ENCODE assay signal across 11 cellular contexts in the genomic region with DNA sequence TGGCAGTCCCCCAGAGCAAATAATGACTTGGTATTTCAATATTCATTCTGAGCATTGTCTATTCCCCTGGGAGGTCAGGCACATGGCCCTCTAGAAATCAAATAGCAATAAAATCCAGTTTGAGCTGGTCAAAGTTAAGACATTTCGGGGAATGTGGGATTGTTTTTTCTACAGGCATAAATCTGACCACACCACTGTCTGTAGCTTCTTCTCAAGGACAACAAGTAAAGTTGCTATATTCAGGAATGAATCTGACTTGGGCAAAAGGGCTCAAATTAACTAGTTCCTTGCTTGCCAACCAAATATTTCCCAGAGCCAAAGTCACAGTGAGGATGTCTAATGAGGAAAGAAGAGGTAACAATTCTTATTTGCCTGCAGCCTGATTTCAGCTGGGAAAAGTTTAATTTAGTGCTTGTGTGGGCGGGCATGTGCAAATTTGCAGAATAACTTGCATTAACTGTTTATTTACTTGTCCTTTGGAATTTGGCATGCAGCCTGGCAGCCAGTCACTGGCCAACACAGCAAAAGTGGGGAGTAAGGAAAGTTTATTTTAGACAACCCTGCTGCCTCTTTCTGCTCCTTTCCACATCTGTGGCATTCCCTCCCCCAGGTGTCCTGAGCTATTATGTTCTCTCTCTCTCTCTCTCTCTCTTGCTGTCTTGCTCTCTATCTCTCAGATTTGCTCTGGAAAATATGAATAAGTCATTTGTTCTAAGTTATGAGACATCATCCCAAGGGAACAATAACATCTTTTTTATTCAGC. TPM values are rescaled to one million over a fixed set of nuclear protein-coding genes. Genes with fewer than 3 reads are reported as not detected.
DNase-seq lines count a peak whose midpoint lies in the region; FAIRE-seq and TF ChIP-seq lines count a peak whose summit lies in the region.
"Had no signal": no experiment of that assay in that cellular context is flagged by ENCODE, and none has a peak within 500 bp of the region (broad histone marks: within the 10 kb centered on the region; RNA-seq: fewer than 3 reads in every experiment).

No MANE protein-coding gene starts in this region.

- H3K27me3 ChIP-seq in adipocyte (replicated peaks; ENCODE audit: control insufficient read depth, insufficient read depth, low read length), result no peaks in the 10 kb centered on the region

- H3K27ac ChIP-seq in kidney (ENCODE audit: low read depth in 2 of 2, low read length in 2 of 2), result peak overlapping the region in 1 of 2 donors; percentile 23

- intact Hi-C loops in kidney (cut with DNase I), result no loop called here

- peak; percentile 31 for DNase-seq in DMS 273 (lab: John Stamatoyannopoulos, UW; ENCODE audit: unreplicated experiment)
- DNase-seq in DMS 273 treated with DMSO at 0.1 percent for 48 hours (lab: John Stamatoyannopoulos, UW), result no peak
- DNase-seq in adipocyte (ENCODE audit: low read depth), result peak; percentile 75
- peak; percentile 81 for DNase-seq in kidney
- DNase-seq in ureter (ENCODE audit: low spot score), result peak; percentile 66
- no peak for DNase-seq in NCI-H2196 treated with DMSO at 0.1 percent for 48 hours (lab: John Stamatoyannopoulos, UW; ENCODE audit: unreplicated experiment)
- no peak for DNase-seq in SK-N-DZ (ENCODE audit: low spot score)
- no peak for DNase-seq in HuH-7.5 (ENCODE audit: low spot score)
- DNase-seq: SIG-M5 had no signal

- H3K36me3 ChIP-seq in adipocyte (ENCODE audit: control insufficient read depth, insufficient read depth, low read length, severe bottlenecking) (no peaks in the 10 kb centered on the region), kidney (ENCODE audit: control insufficient read depth in 1 of 2, insufficient read depth in 2 of 2, low read length in 2 of 2) (no peaks in the 10 kb centered on the region)

- H3K4me1 ChIP-seq in adipocyte (ENCODE audit: control insufficient read depth, insufficient read depth, low read length) (peaks cover 48% of the 10 kb centered on the region), kidney (ENCODE audit: control insufficient read depth in 1 of 2, insufficient read depth in 1 of 2, low read depth in 1 of 2, low read length in 2 of 2) (no peaks in the 10 kb centered on the region)

- no peaks in the 10 kb centered on the region for H3K9me3 ChIP-seq in adipocyte (ENCODE audit: control insufficient read depth, low read length)
- no peaks in the 10 kb centered on the region for H3K9me3 ChIP-seq in kidney (ENCODE audit: control insufficient read depth in 1 of 2, low read length in 2 of 2)

- FAIRE-seq in kidney (lab: Jason Lieb, UNC), result no peak

- H3K9ac ChIP-seq in adipocyte (ENCODE audit: low read length) (peak overlapping the region; percentile 78), kidney (ENCODE audit: low read length in 2 of 2) (no peak overlapping the region)

- H3K4me3 ChIP-seq in adipocyte (ENCODE audit: low read length) (peak overlapping the region; percentile 65), kidney (ENCODE audit: low read length in 2 of 2) (no peak overlapping the region)

- TF ChIP-seq CTCF in kidney (IDR thresholded peaks at IDR 0.05; ENCODE audit: borderline replicate concordance, extremely low read depth, insufficient read depth), result no peak

RNA-seq across cellular contexts. Expression of gene ARHGAP20, which starts 51.2 kb away (rescaled TPM):
- total RNA-seq in kidney (1.4 TPM), ureter (6.5 TPM)
- polyA plus RNA-seq in kidney (ENCODE audit: insufficient read depth, low read depth, low replicate concordance), result 0.11 TPM
- not detected in 2 replicates for polyA plus RNA-seq in SK-N-DZ (2014; cell fraction: cytosol; rRNA removed)
- 0.02 TPM in 1 of 2 replicates, not detected in the other for polyA plus RNA-seq in SK-N-DZ (2014; cell fraction: nucleus; rRNA removed)
- total RNA-seq: A172; activated CD8-positive, alpha-beta memory T cell treated with anti-CD3 and anti-CD28 coated beads for 36 hours had no signal

Comparison
In these comparisons a context has a peak if more than half of its experiments do, and no peak if none do; other contexts are left out.
1. DNase-seq: peak in DMS 273 (single experiment), adipocyte (single experiment), kidney (single experiment) and ureter (single experiment); none in DMS 273 treated with DMSO at 0.1 percent for 48 hours (single experiment), NCI-H2196 treated with DMSO at 0.1 percent for 48 hours (single experiment), SK-N-DZ (single experiment) and HuH-7.5 (single experiment).